Comparison of ENCODE assay signal across 18 cellular contexts in genomic region chr17:4836221-4836620, GRCh38. TPM values are rescaled to one million over a fixed set of nuclear protein-coding genes. Genes with fewer than 3 reads are reported as not detected.
A peak's percentile ranks its signal among the peaks of the same experiment; 100 is the strongest.
DNase-seq lines count a peak whose midpoint lies in the region; ATAC-seq and TF ChIP-seq lines count a peak whose summit lies in the region.
"Had no signal": no experiment of that assay in that cellular context is flagged by ENCODE, and none has a peak within 500 bp of the region (broad histone marks: within the 10 kb centered on the region; RNA-seq: fewer than 3 reads in every experiment).

No MANE protein-coding gene starts in this region.

- peak overlapping the region in 3 of 4 donors; percentile 95 to 98 (median 97) for H3K27ac ChIP-seq in transverse colon

- H3K27me3 Mint-ChIP-seq in activated naive CD4-positive, alpha-beta T cell treated with anti-CD3 and anti-CD28 coated beads, Interleukin-2, amount 10 ng/mL, durations not matched to agents 7 days and 5 days = no peaks in the 10 kb centered on the region
- H3K27me3 Mint-ChIP-seq in activated B cell treated with CpG ODN at 0.5 μM for 24 hours = no peaks in the 10 kb centered on the region
- H3K27me3 Mint-ChIP-seq: activated CD4-positive, alpha-beta memory T cell treated with anti-CD3 and anti-CD28 coated beads, Interleukin-2, amount 10 ng/mL, durations not matched to agents 7 days and 5 days had no signal

- intact Hi-C loops in activated B cell treated with CpG ODN at 0.5 μM for 24 hours (cut with micrococcal nuclease) (no loop called here), transverse colon (cut with DNase I; ENCODE audit: low total_unique reads) (no loop called here)

- WGBS in transverse colon (ENCODE audit: low coverage in 1 of 2), 2 donors = 77% methylated on average over 4 of the region's 4 CpGs; no CpG with 5 or more reads in 1 of the 2 donors

- DNase-seq in activated naive CD4-positive, alpha-beta T cell treated with anti-CD3 and anti-CD28 coated beads, Interleukin-2, amount 10 ng/mL, durations not matched to agents 7 days and 5 days = no peak
- no peak for DNase-seq in activated naive CD4-positive, alpha-beta T cell (lab: John Stamatoyannopoulos, UW)
- DNase-seq in activated B cell treated with CpG ODN at 0.5 μM for 24 hours = no peak
- DNase-seq in transverse colon = no peak
- DNase-seq in AG20443 (ENCODE audit: low spot score) = no peak
- DNase-seq in mesenteric fat pad (ENCODE audit: low spot score) = no peak
- no peak for DNase-seq in NAMALWA (ENCODE audit: low spot score)
- DNase-seq: ACHN; activated CD4-positive, alpha-beta memory T cell treated with anti-CD3 and anti-CD28 coated beads, Interleukin-2, amount 10 ng/mL, durations not matched to agents 7 days and 5 days; H9; NCI-H1436; NCI-H345; stimulated activated naive CD4-positive, alpha-beta T cell treated with Interleukin-2 at 50 U/mL for 16 hours had no signal

- ATAC-seq in activated B cell treated with CpG ODN at 0.5 μM for 24 hours (ENCODE audit: low read depth) = no peak
- ATAC-seq: sciatic nerve had no signal

- POLR2A ChIA-PET in activated B cell treated with CpG ODN at 0.5 μM for 24 hours (lab: Charles Lee) = no interaction called here

- H3K9ac ChIP-seq in mucosa of stomach (ENCODE audit: low read length) = peak overlapping the region; percentile 24

- H3K36me3 ChIP-seq in mucosa of stomach (ENCODE audit: control insufficient read depth, insufficient read depth, low read length) (no peaks in the 10 kb centered on the region), transverse colon (no peaks in the 10 kb centered on the region)

- CTCF ChIA-PET in activated naive CD4-positive, alpha-beta T cell treated with anti-CD3 and anti-CD28 coated beads, Interleukin-2, amount 10 ng/mL, durations not matched to agents 7 days and 5 days (lab: Charles Lee) = no interaction called here
- CTCF ChIA-PET in activated B cell treated with CpG ODN at 0.5 μM for 24 hours (lab: Charles Lee) = no interaction called here

- no peaks in the 10 kb centered on the region for H3K9me3 Mint-ChIP-seq in activated naive CD4-positive, alpha-beta T cell treated with anti-CD3 and anti-CD28 coated beads, Interleukin-2, amount 10 ng/mL, durations not matched to agents 7 days and 5 days
- no peaks in the 10 kb centered on the region for H3K9me3 Mint-ChIP-seq in activated B cell treated with CpG ODN at 0.5 μM for 24 hours
- H3K9me3 Mint-ChIP-seq: activated CD4-positive, alpha-beta memory T cell treated with anti-CD3 and anti-CD28 coated beads, Interleukin-2, amount 10 ng/mL, durations not matched to agents 7 days and 5 days; H9 had no signal

- no peak overlapping the region for H3K4me3 ChIP-seq in mucosa of stomach (ENCODE audit: low read length)
- no peak overlapping the region for H3K4me3 ChIP-seq in transverse colon

- H3K4me3 Mint-ChIP-seq in activated naive CD4-positive, alpha-beta T cell treated with anti-CD3 and anti-CD28 coated beads, Interleukin-2, amount 10 ng/mL, durations not matched to agents 7 days and 5 days = no peak overlapping the region
- H3K4me3 Mint-ChIP-seq in activated B cell treated with CpG ODN at 0.5 μM for 24 hours = peak overlapping the region; percentile 15
- H3K4me3 Mint-ChIP-seq: H9 had no signal

- H3K4me1 ChIP-seq in mucosa of stomach (ENCODE audit: control insufficient read depth, insufficient read depth, low read length) = peaks cover 32% of the 10 kb centered on the region
- peaks cover 10 to 67% (median 30%) of the 10 kb centered on the region in 4 donors for H3K4me1 ChIP-seq in transverse colon

- in situ Hi-C loops in transverse colon (cut with MboI; ENCODE audit: low pct_ligation_motif_present in 1 of 4, low pct_unique_long_range_greater_than_20kb in 1 of 4, low sequenced_read_pairs in 3 of 4) = no loop called here

- peaks cover 22% of the 10 kb centered on the region for H3K36me3 Mint-ChIP-seq in activated naive CD4-positive, alpha-beta T cell treated with anti-CD3 and anti-CD28 coated beads, Interleukin-2, amount 10 ng/mL, durations not matched to agents 7 days and 5 days
- peaks cover 15% of the 10 kb centered on the region for H3K36me3 Mint-ChIP-seq in activated B cell treated with CpG ODN at 0.5 μM for 24 hours (ENCODE audit: low read depth)

- peak overlapping the region; percentile 50 for H3K27ac Mint-ChIP-seq in activated naive CD4-positive, alpha-beta T cell treated with anti-CD3 and anti-CD28 coated beads, Interleukin-2, amount 10 ng/mL, durations not matched to agents 7 days and 5 days
- H3K27ac Mint-ChIP-seq in activated B cell treated with CpG ODN at 0.5 μM for 24 hours = peak overlapping the region; percentile 6
- H3K27ac Mint-ChIP-seq: activated CD4-positive, alpha-beta memory T cell treated with anti-CD3 and anti-CD28 coated beads, Interleukin-2, amount 10 ng/mL, durations not matched to agents 7 days and 5 days had no signal

- peaks cover 56% of the 10 kb centered on the region for H3K4me1 Mint-ChIP-seq in activated naive CD4-positive, alpha-beta T cell treated with anti-CD3 and anti-CD28 coated beads, Interleukin-2, amount 10 ng/mL, durations not matched to agents 7 days and 5 days
- H3K4me1 Mint-ChIP-seq in activated B cell treated with CpG ODN at 0.5 μM for 24 hours = peaks cover 45% of the 10 kb centered on the region

- TF ChIP-seq EP300 in transverse colon (IDR thresholded peaks at IDR 0.05; ENCODE audit: low read depth) = no peak

- TF ChIP-seq CTCF in activated B cell treated with CpG ODN at 0.5 μM for 24 hours (IDR thresholded peaks at IDR 0.05) (no peak), transverse colon (IDR thresholded peaks at IDR 0.05) (no peak)

- H3K9me3 ChIP-seq in mucosa of stomach (ENCODE audit: control insufficient read depth, low read length) (no peaks in the 10 kb centered on the region), transverse colon (no peaks in the 10 kb centered on the region)

- TF ChIP-seq POLR2A in transverse colon (IDR thresholded peaks at IDR 0.05) = no peak

- H3K27me3 ChIP-seq in mucosa of stomach (ENCODE audit: control insufficient read depth, insufficient read depth, low read length) (no peaks in the 10 kb centered on the region), transverse colon (no peaks in the 10 kb centered on the region)

RNA-seq across cellular contexts. Expression of gene MINK1, which starts 3.1 kb away (rescaled TPM):
- 61.3 and 65.3 TPM in 2 replicates for total RNA-seq in activated B cell treated with CpG ODN at 0.5 μM for 24 hours
- total RNA-seq in transverse colon = 100 to 1,000 TPM; 128 to 406 (median 181) TPM
- total RNA-seq in mesenteric fat pad = 60.3 TPM

RNA-seq across cellular contexts. Expression of gene PLD2, which starts 29.3 kb away (rescaled TPM):
- total RNA-seq in activated B cell treated with CpG ODN at 0.5 μM for 24 hours = 49.9 and 54.3 TPM in 2 replicates
- total RNA-seq in transverse colon = 10 to 100 TPM; 13.9 to 81.9 (median 18.9) TPM
- 22.8 TPM for total RNA-seq in mesenteric fat pad

RNA-seq across cellular contexts. Expression of gene PSMB6, which starts 40.3 kb away (rescaled TPM):
- total RNA-seq in activated B cell treated with CpG ODN at 0.5 μM for 24 hours (110 and 123 TPM in 2 replicates), transverse colon (100 to 1,000 TPM in 2 of 4 donors, 10 to 100 TPM in 2; 34.0 to 111 (median 80.9) TPM), mesenteric fat pad (109 TPM)

RNA-seq across cellular contexts. Expression of gene GLTPD2, which starts 47.5 kb away (rescaled TPM):
- total RNA-seq in activated B cell treated with CpG ODN at 0.5 μM for 24 hours (not detected in 2 replicates), transverse colon (1 to 10 TPM in 1 of 4 donors, under 1 TPM in 1, not detected in 2; 0.41 to 1.7 TPM), mesenteric fat pad (not detected)
- total RNA-seq: activated CD4-positive, alpha-beta memory T cell treated with anti-CD3 and anti-CD28 coated beads, Interleukin-2, amount 10 ng/mL, durations not matched to agents 7 days and 5 days; bronchial epithelial cell; endothelial cell of umbilical vein; H9; sciatic nerve; T-helper 1 cell treated with Interleukin-12 subunit alpha and Interleukin-12 subunit beta and Interleukin-4 antibody, amounts not matched to agents 30 ng/mL and 1 ng/mL, for 36 hours had no signal
